In the genomic region with DNA sequence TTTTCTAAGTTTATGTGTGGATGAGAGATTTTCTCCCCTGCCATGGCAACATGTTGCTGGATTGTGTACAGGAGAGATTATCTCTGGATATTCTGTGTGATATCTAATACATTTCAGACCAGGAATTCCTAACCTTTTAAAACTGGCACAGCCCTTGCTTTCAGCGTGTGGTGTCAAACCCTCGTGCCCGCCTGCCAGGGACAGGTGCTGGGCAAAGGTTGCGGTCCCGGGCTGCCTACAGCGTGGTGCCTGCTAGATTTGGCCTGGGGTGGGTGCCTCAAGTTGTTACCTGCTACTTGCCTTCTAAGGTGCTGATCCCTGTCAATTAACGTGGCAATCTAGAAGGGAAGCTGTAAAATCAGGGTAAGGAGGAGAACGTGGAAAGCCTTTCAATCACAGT, we compare ENCODE assay signal across 20 cellular contexts.
DNase-seq lines count a peak whose midpoint lies in the region; ATAC-seq lines count a peak whose summit lies in the region.
"Had no signal": no experiment of that assay in that cellular context is flagged by ENCODE, and none has a peak within 500 bp of the region (broad histone marks: within the 10 kb centered on the region; RNA-seq: fewer than 3 reads in every experiment).

No MANE protein-coding gene starts in this region.

- no peaks in the 10 kb centered on the region for H3K9me3 Mint-ChIP-seq in activated naive CD4-positive, alpha-beta T cell treated with anti-CD3 and anti-CD28 coated beads for 36 hours
- H3K9me3 Mint-ChIP-seq in activated naive CD4-positive, alpha-beta T cell treated with anti-CD3 and anti-CD28 coated beads, Interleukin-2, amount 10 ng/mL, durations not matched to agents 7 days and 5 days, result no peaks in the 10 kb centered on the region
- no peaks in the 10 kb centered on the region for H3K9me3 Mint-ChIP-seq in T-cell
- H3K9me3 Mint-ChIP-seq in stimulated activated naive B cell treated with anti-CD40 and anti-IgM and Interleukin-4, amounts not matched to agents 10 μg/mL and 1 μg/mL and 100 μg/mL, for 72 hours, result no peaks in the 10 kb centered on the region
- H3K9me3 Mint-ChIP-seq: immature natural killer cell had no signal

- H3K27ac Mint-ChIP-seq in activated naive CD4-positive, alpha-beta T cell treated with anti-CD3 and anti-CD28 coated beads for 36 hours, result peak overlapping the region; percentile 69
- H3K27ac Mint-ChIP-seq in activated naive CD4-positive, alpha-beta T cell treated with anti-CD3 and anti-CD28 coated beads, Interleukin-2, amount 10 ng/mL, durations not matched to agents 7 days and 5 days, result no peak overlapping the region
- H3K27ac Mint-ChIP-seq in T-cell, result peak overlapping the region; percentile 73 to 85
- H3K27ac Mint-ChIP-seq in stimulated activated naive B cell treated with anti-CD40 and anti-IgM and Interleukin-4, amounts not matched to agents 10 μg/mL and 1 μg/mL and 100 μg/mL, for 72 hours, result peak overlapping the region; percentile 48
- H3K27ac Mint-ChIP-seq: endodermal cell had no signal

- H3K36me3 Mint-ChIP-seq in activated naive CD4-positive, alpha-beta T cell treated with anti-CD3 and anti-CD28 coated beads for 36 hours (ENCODE audit: low read depth), result peaks cover 33% of the 10 kb centered on the region
- peaks cover 56% of the 10 kb centered on the region for H3K36me3 Mint-ChIP-seq in activated naive CD4-positive, alpha-beta T cell treated with anti-CD3 and anti-CD28 coated beads, Interleukin-2, amount 10 ng/mL, durations not matched to agents 7 days and 5 days
- H3K36me3 Mint-ChIP-seq in T-cell, result peaks cover 42% of the 10 kb centered on the region
- peaks cover 37 to 60% of the 10 kb centered on the region in 2 donors for H3K36me3 Mint-ChIP-seq in stimulated activated naive B cell treated with anti-CD40 and anti-IgM and Interleukin-4, amounts not matched to agents 10 μg/mL and 1 μg/mL and 100 μg/mL, for 72 hours

- CTCF ChIA-PET in activated naive CD4-positive, alpha-beta T cell treated with anti-CD3 and anti-CD28 coated beads for 36 hours (lab: Charles Lee), result interaction anchor here (0.8 to 1.0 kb wide), 2 partner anchors 25 to 76 kb away, joined by 3 to 6 read pairs; no protein-coding TSS in a partner anchor
- CTCF ChIA-PET in activated naive CD4-positive, alpha-beta T cell treated with anti-CD3 and anti-CD28 coated beads, Interleukin-2, amount 10 ng/mL, durations not matched to agents 7 days and 5 days (lab: Charles Lee), result interaction anchor here (0.6 kb wide), 1 partner anchor 782 kb away, joined by 3 read pairs; no protein-coding TSS in a partner anchor
- CTCF ChIA-PET in T-cell (lab: Charles Lee), result interaction anchor here in 1 of 2 donors (0.6 kb wide), 1 partner anchor 30 kb away, joined by 3 read pairs; no protein-coding TSS in a partner anchor

- peaks cover 74% of the 10 kb centered on the region for H3K4me1 Mint-ChIP-seq in activated naive CD4-positive, alpha-beta T cell treated with anti-CD3 and anti-CD28 coated beads for 36 hours (ENCODE audit: low read depth)
- peaks cover 25% of the 10 kb centered on the region for H3K4me1 Mint-ChIP-seq in activated naive CD4-positive, alpha-beta T cell treated with anti-CD3 and anti-CD28 coated beads, Interleukin-2, amount 10 ng/mL, durations not matched to agents 7 days and 5 days
- H3K4me1 Mint-ChIP-seq in T-cell, result peaks cover 62 to 68% (median 67%) of the 10 kb centered on the region in 3 donors
- H3K4me1 Mint-ChIP-seq in stimulated activated naive B cell treated with anti-CD40 and anti-IgM and Interleukin-4, amounts not matched to agents 10 μg/mL and 1 μg/mL and 100 μg/mL, for 72 hours, result peaks cover 37 to 54% of the 10 kb centered on the region in 2 donors

- H3K4me3 Mint-ChIP-seq in activated naive CD4-positive, alpha-beta T cell treated with anti-CD3 and anti-CD28 coated beads for 36 hours, result no peak overlapping the region
- H3K4me3 Mint-ChIP-seq in activated naive CD4-positive, alpha-beta T cell treated with anti-CD3 and anti-CD28 coated beads, Interleukin-2, amount 10 ng/mL, durations not matched to agents 7 days and 5 days, result no peak overlapping the region
- H3K4me3 Mint-ChIP-seq in T-cell, result no peak overlapping the region
- H3K4me3 Mint-ChIP-seq in stimulated activated naive B cell treated with anti-CD40 and anti-IgM and Interleukin-4, amounts not matched to agents 10 μg/mL and 1 μg/mL and 100 μg/mL, for 72 hours, result no peak overlapping the region
- H3K4me3 Mint-ChIP-seq: endodermal cell, immature natural killer cell had no signal

- DNase-seq in activated naive CD4-positive, alpha-beta T cell treated with anti-CD3 and anti-CD28 coated beads for 36 hours, result no peak
- no peak for DNase-seq in activated naive CD4-positive, alpha-beta T cell treated with anti-CD3 and anti-CD28 coated beads, Interleukin-2, amount 10 ng/mL, durations not matched to agents 7 days and 5 days
- DNase-seq in T-cell, result no peak
- peak in 1 of 2 donors; percentile 31 for DNase-seq in left colon
- no peak for DNase-seq in stimulated activated naive B cell treated with anti-CD40 and anti-IgM and Interleukin-4, amounts not matched to agents 10 μg/mL and 1 μg/mL and 100 μg/mL, for 72 hours
- DNase-seq in stimulated activated CD4-positive, alpha-beta T cell treated with anti-CD3 and anti-CD28 coated beads, Interleukin-12 subunit alpha, Interleukin-12 subunit beta, amount 100 ng/mL, for 4 hours, result no peak
- no peak for DNase-seq in AG08396 (ENCODE audit: low spot score)
- no peak for DNase-seq in NCI-H2196 treated with DMSO at 0.1 percent for 48 hours (lab: John Stamatoyannopoulos, UW; ENCODE audit: unreplicated experiment)
- DNase-seq: activated effector memory CD4-positive, alpha-beta T cell treated with Interleukin-2 at 50 U/mL for 16 hours; DMS53; endodermal cell; head of caudate nucleus; immature natural killer cell; KBM-7; NCI-H187 treated with DMSO at 0.1 percent for 48 hours; NCI-H345; NK-92 treated with Interleukin-12 subunit alpha and Interleukin-12 subunit beta, amount 100 ng/mL, for 24 hours; SK-N-SH; T1000 had no signal

- no peaks in the 10 kb centered on the region for H3K27me3 Mint-ChIP-seq in activated naive CD4-positive, alpha-beta T cell treated with anti-CD3 and anti-CD28 coated beads for 36 hours (ENCODE audit: low read depth)
- no peaks in the 10 kb centered on the region for H3K27me3 Mint-ChIP-seq in activated naive CD4-positive, alpha-beta T cell treated with anti-CD3 and anti-CD28 coated beads, Interleukin-2, amount 10 ng/mL, durations not matched to agents 7 days and 5 days
- no peaks in the 10 kb centered on the region for H3K27me3 Mint-ChIP-seq in T-cell
- H3K27me3 Mint-ChIP-seq in stimulated activated naive B cell treated with anti-CD40 and anti-IgM and Interleukin-4, amounts not matched to agents 10 μg/mL and 1 μg/mL and 100 μg/mL, for 72 hours, result no peaks in the 10 kb centered on the region

- no peak for ATAC-seq in T-cell (replicated peaks in 1 of 4)
- ATAC-seq in left colon, result peak; percentile 69
- no peak for ATAC-seq in stimulated activated naive B cell treated with anti-CD40 and anti-IgM and Interleukin-4, amounts not matched to agents 10 μg/mL and 1 μg/mL and 100 μg/mL, for 72 hours (replicated peaks)
- ATAC-seq: activated CD4-positive, CD25-positive, alpha-beta regulatory T cell treated with anti-CD3 and anti-CD28 coated beads, Interleukin-2, amount 50 U/mL, for 24 hours had no signal

- POLR2A ChIA-PET in T-cell (lab: Charles Lee), result interaction anchor here (0.7 to 0.9 kb wide), 3 partner anchors 83 to 92 kb away, joined by 3 to 5 read pairs (median 3); no protein-coding TSS in a partner anchor

- intact Hi-C loops in activated naive CD4-positive, alpha-beta T cell treated with anti-CD3 and anti-CD28 coated beads for 36 hours (cut with micrococcal nuclease), result no loop called here
- intact Hi-C loops in left colon (cut with DNase I, micrococcal nuclease), result no loop called here
